1 cellular context compared by ENCODE assay signal in the genomic region with DNA sequence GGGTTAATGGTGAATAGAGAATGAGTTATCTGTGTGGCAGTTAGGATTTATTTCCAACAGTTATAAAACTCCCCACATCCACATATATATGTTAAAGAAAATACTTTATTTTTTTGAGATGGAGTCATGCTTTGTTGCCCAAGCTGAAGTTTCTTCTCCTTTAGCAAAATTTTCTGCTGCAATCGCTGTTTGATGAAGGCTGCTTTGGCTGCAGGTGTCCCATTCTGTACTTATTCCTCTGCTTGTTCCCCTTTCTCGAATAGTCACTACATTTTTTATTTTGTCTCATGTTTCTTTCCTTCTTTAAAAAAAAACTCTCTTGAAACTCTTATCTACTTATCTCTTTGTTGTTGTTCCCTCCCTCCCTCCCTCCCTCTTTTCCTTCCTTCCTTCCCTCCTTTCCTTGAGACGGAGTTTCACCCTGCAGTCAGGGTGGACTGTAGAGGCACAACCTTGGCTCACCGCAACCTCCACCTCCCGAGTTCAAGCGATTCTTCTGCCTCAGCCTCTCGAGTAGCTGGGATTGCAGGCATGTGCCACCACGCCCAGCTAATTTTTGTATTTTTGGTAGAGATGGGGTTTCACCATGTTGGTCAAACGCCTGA.
TF ChIP-seq lines count a peak whose summit lies in the region.

No MANE protein-coding gene starts in this region.

TF ChIP-seq in GM23338, 12 proteins besides CTCF, POLR2A, EP300 and RAD21 (continued from another document):
- TF ChIP-seq, protein P1, sequence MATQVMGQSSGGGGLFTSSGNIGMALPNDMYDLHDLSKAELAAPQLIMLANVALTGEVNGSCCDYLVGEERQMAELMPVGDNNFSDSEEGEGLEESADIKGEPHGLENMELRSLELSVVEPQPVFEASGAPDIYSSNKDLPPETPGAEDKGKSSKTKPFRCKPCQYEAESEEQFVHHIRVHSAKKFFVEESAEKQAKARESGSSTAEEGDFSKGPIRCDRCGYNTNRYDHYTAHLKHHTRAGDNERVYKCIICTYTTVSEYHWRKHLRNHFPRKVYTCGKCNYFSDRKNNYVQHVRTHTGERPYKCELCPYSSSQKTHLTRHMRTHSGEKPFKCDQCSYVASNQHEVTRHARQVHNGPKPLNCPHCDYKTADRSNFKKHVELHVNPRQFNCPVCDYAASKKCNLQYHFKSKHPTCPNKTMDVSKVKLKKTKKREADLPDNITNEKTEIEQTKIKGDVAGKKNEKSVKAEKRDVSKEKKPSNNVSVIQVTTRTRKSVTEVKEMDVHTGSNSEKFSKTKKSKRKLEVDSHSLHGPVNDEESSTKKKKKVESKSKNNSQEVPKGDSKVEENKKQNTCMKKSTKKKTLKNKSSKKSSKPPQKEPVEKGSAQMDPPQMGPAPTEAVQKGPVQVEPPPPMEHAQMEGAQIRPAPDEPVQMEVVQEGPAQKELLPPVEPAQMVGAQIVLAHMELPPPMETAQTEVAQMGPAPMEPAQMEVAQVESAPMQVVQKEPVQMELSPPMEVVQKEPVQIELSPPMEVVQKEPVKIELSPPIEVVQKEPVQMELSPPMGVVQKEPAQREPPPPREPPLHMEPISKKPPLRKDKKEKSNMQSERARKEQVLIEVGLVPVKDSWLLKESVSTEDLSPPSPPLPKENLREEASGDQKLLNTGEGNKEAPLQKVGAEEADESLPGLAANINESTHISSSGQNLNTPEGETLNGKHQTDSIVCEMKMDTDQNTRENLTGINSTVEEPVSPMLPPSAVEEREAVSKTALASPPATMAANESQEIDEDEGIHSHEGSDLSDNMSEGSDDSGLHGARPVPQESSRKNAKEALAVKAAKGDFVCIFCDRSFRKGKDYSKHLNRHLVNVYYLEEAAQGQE (IDR thresholded peaks at IDR 0.05; ENCODE audit: unreplicated experiment): no peak
- no peak for TF ChIP-seq EZH2 (IDR thresholded peaks at IDR 0.05; ENCODE audit: low read depth, unreplicated experiment)
- no peak for TF ChIP-seq POLR2AphosphoS5 (IDR thresholded peaks at IDR 0.05; ENCODE audit: low read depth)
- TF ChIP-seq CREB1 (CRISPR knock-in tag; IDR thresholded peaks at IDR 0.05; ENCODE audit: low read depth): no peak
- TF ChIP-seq, protein P2, sequence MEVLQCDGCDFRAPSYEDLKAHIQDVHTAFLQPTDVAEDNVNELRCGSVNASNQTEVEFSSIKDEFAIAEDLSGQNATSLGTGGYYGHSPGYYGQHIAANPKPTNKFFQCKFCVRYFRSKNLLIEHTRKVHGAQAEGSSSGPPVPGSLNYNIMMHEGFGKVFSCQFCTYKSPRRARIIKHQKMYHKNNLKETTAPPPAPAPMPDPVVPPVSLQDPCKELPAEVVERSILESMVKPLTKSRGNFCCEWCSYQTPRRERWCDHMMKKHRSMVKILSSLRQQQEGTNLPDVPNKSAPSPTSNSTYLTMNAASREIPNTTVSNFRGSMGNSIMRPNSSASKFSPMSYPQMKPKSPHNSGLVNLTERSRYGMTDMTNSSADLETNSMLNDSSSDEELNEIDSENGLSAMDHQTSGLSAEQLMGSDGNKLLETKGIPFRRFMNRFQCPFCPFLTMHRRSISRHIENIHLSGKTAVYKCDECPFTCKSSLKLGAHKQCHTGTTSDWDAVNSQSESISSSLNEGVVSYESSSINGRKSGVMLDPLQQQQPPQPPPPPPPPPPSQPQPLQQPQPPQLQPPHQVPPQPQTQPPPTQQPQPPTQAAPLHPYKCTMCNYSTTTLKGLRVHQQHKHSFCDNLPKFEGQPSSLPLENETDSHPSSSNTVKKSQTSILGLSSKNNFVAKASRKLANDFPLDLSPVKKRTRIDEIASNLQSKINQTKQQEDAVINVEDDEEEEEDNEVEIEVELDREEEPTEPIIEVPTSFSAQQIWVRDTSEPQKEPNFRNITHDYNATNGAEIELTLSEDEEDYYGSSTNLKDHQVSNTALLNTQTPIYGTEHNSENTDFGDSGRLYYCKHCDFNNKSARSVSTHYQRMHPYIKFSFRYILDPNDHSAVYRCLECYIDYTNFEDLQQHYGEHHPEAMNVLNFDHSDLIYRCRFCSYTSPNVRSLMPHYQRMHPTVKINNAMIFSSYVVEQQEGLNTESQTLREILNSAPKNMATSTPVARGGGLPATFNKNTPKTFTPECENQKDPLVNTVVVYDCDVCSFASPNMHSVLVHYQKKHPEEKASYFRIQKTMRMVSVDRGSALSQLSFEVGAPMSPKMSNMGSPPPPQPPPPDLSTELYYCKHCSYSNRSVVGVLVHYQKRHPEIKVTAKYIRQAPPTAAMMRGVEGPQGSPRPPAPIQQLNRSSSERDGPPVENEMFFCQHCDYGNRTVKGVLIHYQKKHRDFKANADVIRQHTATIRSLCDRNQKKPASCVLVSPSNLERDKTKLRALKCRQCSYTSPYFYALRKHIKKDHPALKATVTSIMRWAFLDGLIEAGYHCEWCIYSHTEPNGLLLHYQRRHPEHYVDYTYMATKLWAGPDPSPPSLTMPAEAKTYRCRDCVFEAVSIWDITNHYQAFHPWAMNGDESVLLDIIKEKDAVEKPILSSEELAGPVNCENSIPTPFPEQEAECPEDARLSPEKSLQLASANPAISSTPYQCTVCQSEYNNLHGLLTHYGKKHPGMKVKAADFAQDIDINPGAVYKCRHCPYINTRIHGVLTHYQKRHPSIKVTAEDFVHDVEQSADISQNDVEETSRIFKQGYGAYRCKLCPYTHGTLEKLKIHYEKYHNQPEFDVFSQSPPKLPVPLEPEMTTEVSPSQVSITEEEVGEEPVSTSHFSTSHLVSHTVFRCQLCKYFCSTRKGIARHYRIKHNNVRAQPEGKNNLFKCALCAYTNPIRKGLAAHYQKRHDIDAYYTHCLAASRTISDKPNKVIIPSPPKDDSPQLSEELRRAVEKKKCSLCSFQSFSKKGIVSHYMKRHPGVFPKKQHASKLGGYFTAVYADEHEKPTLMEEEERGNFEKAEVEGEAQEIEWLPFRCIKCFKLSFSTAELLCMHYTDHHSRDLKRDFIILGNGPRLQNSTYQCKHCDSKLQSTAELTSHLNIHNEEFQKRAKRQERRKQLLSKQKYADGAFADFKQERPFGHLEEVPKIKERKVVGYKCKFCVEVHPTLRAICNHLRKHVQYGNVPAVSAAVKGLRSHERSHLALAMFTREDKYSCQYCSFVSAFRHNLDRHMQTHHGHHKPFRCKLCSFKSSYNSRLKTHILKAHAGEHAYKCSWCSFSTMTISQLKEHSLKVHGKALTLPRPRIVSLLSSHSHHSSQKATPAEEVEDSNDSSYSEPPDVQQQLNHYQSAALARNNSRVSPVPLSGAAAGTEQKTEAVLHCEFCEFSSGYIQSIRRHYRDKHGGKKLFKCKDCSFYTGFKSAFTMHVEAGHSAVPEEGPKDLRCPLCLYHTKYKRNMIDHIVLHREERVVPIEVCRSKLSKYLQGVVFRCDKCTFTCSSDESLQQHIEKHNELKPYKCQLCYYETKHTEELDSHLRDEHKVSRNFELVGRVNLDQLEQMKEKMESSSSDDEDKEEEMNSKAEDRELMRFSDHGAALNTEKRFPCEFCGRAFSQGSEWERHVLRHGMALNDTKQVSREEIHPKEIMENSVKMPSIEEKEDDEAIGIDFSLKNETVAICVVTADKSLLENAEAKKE (CRISPR knock-in tag; IDR thresholded peaks at IDR 0.05): no peak
- TF ChIP-seq NANOG (IDR thresholded peaks at IDR 0.05; ENCODE audit: borderline replicate concordance): no peak
- TF ChIP-seq STAT1 (IDR thresholded peaks at IDR 0.05; ENCODE audit: unreplicated experiment): no peak
- TF ChIP-seq JUNB (IDR thresholded peaks at IDR 0.05; ENCODE audit: unreplicated experiment): no peak
TF ChIP-seq in GM23338: peak in this region for 0.
